Comparison of ENCODE assay signal across 1 cellular context in genomic region chr18:23460285-23461273, GRCh38.
TF ChIP-seq lines count a peak whose summit lies in the region.

No MANE protein-coding gene starts in this region.

TF ChIP-seq in liver, 16 proteins besides CTCF, POLR2A, EP300 and RAD21 (continued from another document):
- peak; percentile 22 for TF ChIP-seq ZBTB33 (IDR thresholded peaks at IDR 0.05)
- no peak for TF ChIP-seq MAX (IDR thresholded peaks at IDR 0.05)
- TF ChIP-seq YY1 (IDR thresholded peaks at IDR 0.05): peak; percentile 52
